In genomic region chr11:102111787-102112653, GRCh38 we compare ENCODE assay signal across 8 cellular contexts. TPM values are rescaled to one million over a fixed set of nuclear protein-coding genes. Genes with fewer than 3 reads are reported as not detected.
DNase-seq lines count a peak whose midpoint lies in the region; ATAC-seq and TF ChIP-seq lines count a peak whose summit lies in the region.

No MANE protein-coding gene starts in this region.

- H3K27ac ChIP-seq in epithelial cell of prostate: peak overlapping the region; percentile 99
- peak overlapping the region; percentile 95 for H3K27ac ChIP-seq in muscle layer of colon (ENCODE audit: low read depth, low read length)

- H3K27me3 Mint-ChIP-seq in WTC11 (ENCODE audit: low read depth): no peaks in the 10 kb centered on the region

- H3K27ac Mint-ChIP-seq in WTC11: peak overlapping the region; percentile 99

- H3K4me1 ChIP-seq in muscle layer of colon (ENCODE audit: insufficient read depth, low read length): peaks cover 35% of the 10 kb centered on the region
- H3K4me1 ChIP-seq in BE2C: no peaks in the 10 kb centered on the region

- peaks cover 56% of the 10 kb centered on the region for H3K4me1 Mint-ChIP-seq in WTC11

- H3K27me3 ChIP-seq in muscle layer of colon (ENCODE audit: control insufficient read depth in 1 of 2, insufficient read depth in 2 of 2, low read length in 2 of 2): no peaks in the 10 kb centered on the region
- peaks cover 82% of the 10 kb centered on the region for H3K27me3 ChIP-seq in BE2C

- CTCF ChIA-PET in WTC11 (lab: Charles Lee): no interaction called here

- POLR2A ChIA-PET in WTC11 (lab: Charles Lee): interaction anchor here (1.0 kb wide), 1 partner anchor 75 kb away, joined by 5 read pairs; no protein-coding TSS in a partner anchor

- no peak for DNase-seq in activated CD4-positive, CD25-positive, alpha-beta regulatory T cell (lab: John Stamatoyannopoulos, UW)
- DNase-seq in WTC11 (ENCODE audit: low spot score): no peak
- peak; percentile 82 for DNase-seq in epithelial cell of prostate (ENCODE audit: low read depth, low spot score)
- DNase-seq in mesenteric fat pad (ENCODE audit: low spot score): no peak
- no peak for DNase-seq in BE2C

- H3K9me3 ChIP-seq in muscle layer of colon (ENCODE audit: low read length) (no peaks in the 10 kb centered on the region), BE2C (no peaks in the 10 kb centered on the region)

- ATAC-seq in activated CD4-positive, CD25-positive, alpha-beta regulatory T cell treated with anti-CD3 and anti-CD28 coated beads, Interleukin-2, amount 50 U/mL, for 24 hours: peak; percentile 50 to 57
- ATAC-seq in WTC11 (no peak), GM18505 (IDR thresholded peaks at IDR 0.05; ENCODE audit: unreplicated experiment) (no peak)

- H3K4me3 ChIP-seq in muscle layer of colon (ENCODE audit: low read depth in 1 of 2, low read length in 2 of 2) (peak overlapping the region; percentile 78 to 91), BE2C (ENCODE audit: low read depth, low read length) (no peak overlapping the region)

- peak overlapping the region; percentile 92 for H3K9ac ChIP-seq in muscle layer of colon (ENCODE audit: low read length)

- no peaks in the 10 kb centered on the region for H3K9me3 Mint-ChIP-seq in WTC11

- no peak for TF ChIP-seq POLR2A in GM18505 (IDR thresholded peaks at IDR 0.05; ENCODE audit: borderline replicate concordance, extremely low read depth, insufficient read depth, insufficient read length)

- peak overlapping the region; percentile 92 for H3K4me3 Mint-ChIP-seq in WTC11

- peaks cover 2% of the 10 kb centered on the region for H3K36me3 Mint-ChIP-seq in WTC11

- H3K36me3 ChIP-seq in muscle layer of colon (ENCODE audit: insufficient read depth, low read length) (no peaks in the 10 kb centered on the region), BE2C (no peaks in the 10 kb centered on the region)

- TF ChIP-seq CTCF in WTC11 (IDR thresholded peaks at IDR 0.05) (no peak), BE2C (IDR thresholded peaks at IDR 0.05; ENCODE audit: low read depth, low read length) (no peak)

TF ChIP-seq in WTC11, 78 proteins besides CTCF, POLR2A, EP300 and RAD21:
- TF ChIP-seq GABPB1 (CRISPR knock-in tag; IDR thresholded peaks at IDR 0.05) (0 out of 2 replicates have a peak, but pooled peaks have one; percentile 22), AR (CRISPR knock-in tag; IDR thresholded peaks at IDR 0.05) (0 out of 2 replicates have a peak, but pooled peaks have one; percentile 41), ERG (CRISPR knock-in tag; IDR thresholded peaks at IDR 0.05) (no peak)

RNA-seq across cellular contexts. Expression of gene YAP1, which starts 1.8 kb away (rescaled TPM):
- total RNA-seq in WTC11 (2021) (88.7 to 101 TPM (median 98.9 TPM) in 3 replicates), mesenteric fat pad (135 TPM)
- polyA plus RNA-seq in BE2C (2012; ENCODE audit: insufficient read depth, insufficient read length, low read depth): 0.22 TPM

Comparison
In these comparisons a context has a peak if more than half of its experiments do, and no peak if none do; other contexts are left out.
1. ATAC-seq: peak in activated CD4-positive, CD25-positive, alpha-beta regulatory T cell treated with anti-CD3 and anti-CD28 coated beads, Interleukin-2, amount 50 U/mL, for 24 hours (2 of 2); none in WTC11 (single experiment) and GM18505 (single experiment).